14 cellular contexts compared by ENCODE assay signal in the genomic region with DNA sequence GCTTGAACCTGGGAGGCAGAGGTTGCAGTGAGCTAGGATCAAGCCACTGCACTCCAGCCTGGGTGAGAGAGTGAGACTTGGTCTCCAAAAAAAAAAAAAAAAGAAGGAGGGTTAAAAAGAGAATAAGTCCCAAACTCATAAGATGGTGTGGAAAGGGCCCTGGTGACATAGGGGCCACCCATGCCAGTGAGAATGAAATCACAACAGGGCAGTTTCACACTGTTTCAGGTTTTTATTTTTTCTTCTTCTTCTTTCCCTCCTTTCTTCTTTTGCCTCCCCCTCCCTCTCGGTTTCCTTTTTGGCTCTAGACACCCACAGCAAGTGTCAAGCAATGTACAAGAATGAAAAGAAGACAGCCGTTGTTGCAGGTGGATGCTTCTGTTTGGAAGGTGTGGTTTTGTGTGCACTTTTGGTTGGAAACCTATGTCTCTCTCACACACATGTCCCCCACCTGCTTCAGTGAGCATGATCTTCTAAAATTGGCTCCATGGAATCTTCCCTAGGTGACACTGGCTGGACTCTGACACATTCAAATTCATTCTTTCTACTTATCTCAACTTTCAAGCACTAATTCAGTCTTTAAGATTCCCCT. TPM values are rescaled to one million over a fixed set of nuclear protein-coding genes. Genes with fewer than 3 reads are reported as not detected.
DNase-seq lines count a peak whose midpoint lies in the region; ATAC-seq and TF ChIP-seq lines count a peak whose summit lies in the region.
"Had no signal": no experiment of that assay in that cellular context is flagged by ENCODE, and none has a peak within 500 bp of the region (broad histone marks: within the 10 kb centered on the region; RNA-seq: fewer than 3 reads in every experiment).

No MANE protein-coding gene starts in this region.

- peak overlapping the region in 1 of 2 donors; percentile 52 for H3K27ac Mint-ChIP-seq in natural killer cell
- H3K27ac Mint-ChIP-seq in natural killer cell treated with Interleukin-12 subunit alpha and Interleukin-12 subunit beta and Interleukin-15 and Interleukin-18, amount 100 ng/mL, for 72 hours: peak overlapping the region in 1 of 2 donors; percentile 56
- H3K27ac Mint-ChIP-seq: brain, T-cell had no signal

- H3K4me3 Mint-ChIP-seq in natural killer cell: peak overlapping the region; percentile 29
- H3K4me3 Mint-ChIP-seq in natural killer cell treated with Interleukin-12 subunit alpha and Interleukin-12 subunit beta and Interleukin-15 and Interleukin-18, amount 100 ng/mL, for 72 hours: no peak overlapping the region
- H3K4me3 Mint-ChIP-seq: brain had no signal

- peaks cover 26 to 29% of the 10 kb centered on the region in 2 donors for H3K4me1 Mint-ChIP-seq in natural killer cell
- H3K4me1 Mint-ChIP-seq in natural killer cell treated with Interleukin-12 subunit alpha and Interleukin-12 subunit beta and Interleukin-15 and Interleukin-18, amount 100 ng/mL, for 72 hours (ENCODE audit: low read depth in 2 of 2): peaks cover 6 to 22% of the 10 kb centered on the region in 2 donors
- H3K4me1 Mint-ChIP-seq: brain had no signal

- H3K9me3 Mint-ChIP-seq in natural killer cell: no peaks in the 10 kb centered on the region
- no peaks in the 10 kb centered on the region for H3K9me3 Mint-ChIP-seq in natural killer cell treated with Interleukin-12 subunit alpha and Interleukin-12 subunit beta and Interleukin-15 and Interleukin-18, amount 100 ng/mL, for 72 hours
- H3K9me3 Mint-ChIP-seq: T-cell had no signal

- H3K27ac ChIP-seq in thymus (ENCODE audit: low read depth): peak overlapping the region; percentile 60
- H3K27ac ChIP-seq in esophagus muscularis mucosa (replicated peaks in 1 of 4): no peak overlapping the region

- H3K27me3 Mint-ChIP-seq in natural killer cell (ENCODE audit: low read depth in 2 of 2): peaks cover 0 to 14% of the 10 kb centered on the region in 2 donors
- H3K27me3 Mint-ChIP-seq in natural killer cell treated with Interleukin-12 subunit alpha and Interleukin-12 subunit beta and Interleukin-15 and Interleukin-18, amount 100 ng/mL, for 72 hours: peaks cover 0 to 16% of the 10 kb centered on the region in 2 donors

- H3K36me3 ChIP-seq in thymus (ENCODE audit: control insufficient read depth, insufficient read depth) (no peaks in the 10 kb centered on the region), esophagus muscularis mucosa (no peaks in the 10 kb centered on the region)
- H3K36me3 ChIP-seq: MG63 had no signal

- H3K27me3 ChIP-seq in thymus (ENCODE audit: control insufficient read depth, insufficient read depth): no peaks in the 10 kb centered on the region
- no peaks in the 10 kb centered on the region for H3K27me3 ChIP-seq in esophagus muscularis mucosa
- H3K27me3 ChIP-seq: MG63 had no signal

- 0% methylated on average over 2 of the region's 2 CpGs for WGBS in thymus
- 28% methylated on average over 2 of the region's 2 CpGs for WGBS in esophagus muscularis mucosa

- H3K4me1 ChIP-seq in thymus (ENCODE audit: control insufficient read depth, insufficient read depth, low read length): peaks cover 16% of the 10 kb centered on the region
- no peaks in the 10 kb centered on the region for H3K4me1 ChIP-seq in esophagus muscularis mucosa

- no peak for TF ChIP-seq POLR2A in esophagus muscularis mucosa (IDR thresholded peaks at IDR 0.05; ENCODE audit: low read depth)

- H3K36me3 Mint-ChIP-seq in natural killer cell: no peaks in the 10 kb centered on the region
- H3K36me3 Mint-ChIP-seq in natural killer cell treated with Interleukin-12 subunit alpha and Interleukin-12 subunit beta and Interleukin-15 and Interleukin-18, amount 100 ng/mL, for 72 hours: no peaks in the 10 kb centered on the region
- H3K36me3 Mint-ChIP-seq: brain, T-cell had no signal

- DNase-seq in natural killer cell (no peak), esophagus muscularis mucosa (ENCODE audit: extremely low spot score) (no peak), left lobe of liver (ENCODE audit: low spot score) (no peak), CD1c-positive myeloid dendritic cell (ENCODE audit: extremely low spot score) (no peak)
- DNase-seq in natural killer cell treated with Interleukin-12 subunit alpha and Interleukin-12 subunit beta and Interleukin-15 and Interleukin-18, amount 100 ng/mL, for 72 hours (ENCODE audit: low spot score): no peak
- DNase-seq: erythroblast, MG63, NCI-H524 treated with DMSO at 0.1 percent for 48 hours, small intestine, T-cell had no signal

- H3K9me3 ChIP-seq in thymus (ENCODE audit: control insufficient read depth): no peaks in the 10 kb centered on the region
- no peaks in the 10 kb centered on the region for H3K9me3 ChIP-seq in esophagus muscularis mucosa
- H3K9me3 ChIP-seq: MG63 had no signal

- TF ChIP-seq EP300 in esophagus muscularis mucosa (IDR thresholded peaks at IDR 0.05): no peak

- TF ChIP-seq CTCF in natural killer cell (IDR thresholded peaks at IDR 0.05) (no peak), esophagus muscularis mucosa (IDR thresholded peaks at IDR 0.05) (no peak)

- H3K4me3 ChIP-seq in thymus (ENCODE audit: low read length): no peak overlapping the region
- H3K4me3 ChIP-seq in esophagus muscularis mucosa: no peak overlapping the region
- H3K4me3 ChIP-seq: MG63 had no signal

- intact Hi-C loops in natural killer cell (cut with micrococcal nuclease): no loop called here
- intact Hi-C loops in esophagus muscularis mucosa (cut with DNase I): loop anchor here (2.0 kb wide), 1 partner anchor 77 kb away; no protein-coding TSS in a partner anchor

- ATAC-seq in natural killer cell (no peak), GM21717 (IDR thresholded peaks at IDR 0.05; ENCODE audit: unreplicated experiment) (peak; percentile 63), HG03354 (IDR thresholded peaks at IDR 0.05; ENCODE audit: poor library complexity, severe bottlenecking, unreplicated experiment) (peak; percentile 48), left lobe of liver (no peak)
- no peak for ATAC-seq in natural killer cell treated with Interleukin-12 subunit alpha and Interleukin-12 subunit beta and Interleukin-15 and Interleukin-18, amount 100 ng/mL, for 72 hours
- ATAC-seq: T-cell had no signal

RNA-seq across cellular contexts. Expression of a gene that starts 14.4 kb away (rescaled TPM):
- total RNA-seq in natural killer cell: 1 to 10 TPM in 1 of 3 donors, under 1 TPM in 2; 0.95 to 1.9 (median 0.95) TPM
- total RNA-seq in natural killer cell treated with Interleukin-12 subunit alpha and Interleukin-12 subunit beta and Interleukin-15 and Interleukin-18, amount 100 ng/mL, for 72 hours: not detected
- polyA plus RNA-seq in thymus: 0.78 TPM
- 1 to 10 TPM in 3 of 4 donors, under 1 TPM in 1; 0.34 to 4.3 (median 1.8) TPM for total RNA-seq in esophagus muscularis mucosa
- total RNA-seq in left lobe of liver: 0.20 TPM
- total RNA-seq: T-cell had no signal

RNA-seq across cellular contexts. Expression of a gene that starts 25.1 kb away (rescaled TPM):
- total RNA-seq in natural killer cell (under 1 TPM; 0.14 to 0.73 (median 0.55) TPM), esophagus muscularis mucosa (1 to 10 TPM in 1 of 4 donors, under 1 TPM in 3; 0.23 to 1.2 (median 0.62) TPM), left lobe of liver (0.08 TPM)
- total RNA-seq in natural killer cell treated with Interleukin-12 subunit alpha and Interleukin-12 subunit beta and Interleukin-15 and Interleukin-18, amount 100 ng/mL, for 72 hours: under 1 TPM in 1 of 2 donors, not detected in 1; 0.31 TPM
- 0.62 TPM for polyA plus RNA-seq in thymus

Comparison
In these comparisons a context has a peak if more than half of its experiments do, and no peak if none do; other contexts are left out.
1. ATAC-seq: peak in GM21717 (single experiment) and HG03354 (single experiment); none in natural killer cell (0 of 3), natural killer cell treated with Interleukin-12 subunit alpha and Interleukin-12 subunit beta and Interleukin-15 and Interleukin-18, amount 100 ng/mL, for 72 hours (0 of 2) and left lobe of liver (single experiment).